1 cellular context compared by ENCODE assay signal in the genomic region with DNA sequence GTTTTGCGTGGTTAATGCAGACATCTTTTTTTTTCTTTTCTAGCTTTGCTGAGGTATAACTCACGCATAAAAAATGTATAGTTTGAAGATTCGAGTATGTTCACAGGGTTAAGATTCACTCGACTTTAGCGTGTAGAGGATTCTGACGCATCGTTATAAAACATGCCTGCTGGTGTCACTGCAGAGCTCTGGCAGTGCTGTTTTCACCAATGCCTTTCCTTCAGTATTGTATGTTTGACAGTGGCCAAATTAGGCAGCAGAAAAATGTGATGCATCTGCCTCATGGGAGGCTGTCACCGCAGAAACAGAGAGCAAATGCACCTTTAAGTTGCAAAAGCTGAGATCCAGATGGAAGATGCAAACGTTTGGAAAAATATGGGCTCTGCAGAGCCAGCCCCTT.
TF ChIP-seq lines count a peak whose summit lies in the region.

No MANE protein-coding gene starts in this region.

TF ChIP-seq in H1, 55 proteins besides CTCF, POLR2A, EP300 and RAD21 (continued from another document):
- TF ChIP-seq EGR1 (IDR thresholded peaks at IDR 0.05; ENCODE audit: borderline replicate concordance, low read depth, low read length) (no peak), CTBP2 (IDR thresholded peaks at IDR 0.05; ENCODE audit: borderline replicate concordance, insufficient read depth, insufficient read length, low read length) (no peak), CBX8 (IDR thresholded peaks at IDR 0.05; ENCODE audit: borderline replicate concordance, low read depth, low read length) (no peak), TEAD4 (IDR thresholded peaks at IDR 0.05; ENCODE audit: low read depth, low read length) (no peak), BACH1 (IDR thresholded peaks at IDR 0.05; ENCODE audit: low read length) (no peak), SIX5 (IDR thresholded peaks at IDR 0.05; ENCODE audit: low read depth, low read length) (no peak)
- TF ChIP-seq, protein P1, sequence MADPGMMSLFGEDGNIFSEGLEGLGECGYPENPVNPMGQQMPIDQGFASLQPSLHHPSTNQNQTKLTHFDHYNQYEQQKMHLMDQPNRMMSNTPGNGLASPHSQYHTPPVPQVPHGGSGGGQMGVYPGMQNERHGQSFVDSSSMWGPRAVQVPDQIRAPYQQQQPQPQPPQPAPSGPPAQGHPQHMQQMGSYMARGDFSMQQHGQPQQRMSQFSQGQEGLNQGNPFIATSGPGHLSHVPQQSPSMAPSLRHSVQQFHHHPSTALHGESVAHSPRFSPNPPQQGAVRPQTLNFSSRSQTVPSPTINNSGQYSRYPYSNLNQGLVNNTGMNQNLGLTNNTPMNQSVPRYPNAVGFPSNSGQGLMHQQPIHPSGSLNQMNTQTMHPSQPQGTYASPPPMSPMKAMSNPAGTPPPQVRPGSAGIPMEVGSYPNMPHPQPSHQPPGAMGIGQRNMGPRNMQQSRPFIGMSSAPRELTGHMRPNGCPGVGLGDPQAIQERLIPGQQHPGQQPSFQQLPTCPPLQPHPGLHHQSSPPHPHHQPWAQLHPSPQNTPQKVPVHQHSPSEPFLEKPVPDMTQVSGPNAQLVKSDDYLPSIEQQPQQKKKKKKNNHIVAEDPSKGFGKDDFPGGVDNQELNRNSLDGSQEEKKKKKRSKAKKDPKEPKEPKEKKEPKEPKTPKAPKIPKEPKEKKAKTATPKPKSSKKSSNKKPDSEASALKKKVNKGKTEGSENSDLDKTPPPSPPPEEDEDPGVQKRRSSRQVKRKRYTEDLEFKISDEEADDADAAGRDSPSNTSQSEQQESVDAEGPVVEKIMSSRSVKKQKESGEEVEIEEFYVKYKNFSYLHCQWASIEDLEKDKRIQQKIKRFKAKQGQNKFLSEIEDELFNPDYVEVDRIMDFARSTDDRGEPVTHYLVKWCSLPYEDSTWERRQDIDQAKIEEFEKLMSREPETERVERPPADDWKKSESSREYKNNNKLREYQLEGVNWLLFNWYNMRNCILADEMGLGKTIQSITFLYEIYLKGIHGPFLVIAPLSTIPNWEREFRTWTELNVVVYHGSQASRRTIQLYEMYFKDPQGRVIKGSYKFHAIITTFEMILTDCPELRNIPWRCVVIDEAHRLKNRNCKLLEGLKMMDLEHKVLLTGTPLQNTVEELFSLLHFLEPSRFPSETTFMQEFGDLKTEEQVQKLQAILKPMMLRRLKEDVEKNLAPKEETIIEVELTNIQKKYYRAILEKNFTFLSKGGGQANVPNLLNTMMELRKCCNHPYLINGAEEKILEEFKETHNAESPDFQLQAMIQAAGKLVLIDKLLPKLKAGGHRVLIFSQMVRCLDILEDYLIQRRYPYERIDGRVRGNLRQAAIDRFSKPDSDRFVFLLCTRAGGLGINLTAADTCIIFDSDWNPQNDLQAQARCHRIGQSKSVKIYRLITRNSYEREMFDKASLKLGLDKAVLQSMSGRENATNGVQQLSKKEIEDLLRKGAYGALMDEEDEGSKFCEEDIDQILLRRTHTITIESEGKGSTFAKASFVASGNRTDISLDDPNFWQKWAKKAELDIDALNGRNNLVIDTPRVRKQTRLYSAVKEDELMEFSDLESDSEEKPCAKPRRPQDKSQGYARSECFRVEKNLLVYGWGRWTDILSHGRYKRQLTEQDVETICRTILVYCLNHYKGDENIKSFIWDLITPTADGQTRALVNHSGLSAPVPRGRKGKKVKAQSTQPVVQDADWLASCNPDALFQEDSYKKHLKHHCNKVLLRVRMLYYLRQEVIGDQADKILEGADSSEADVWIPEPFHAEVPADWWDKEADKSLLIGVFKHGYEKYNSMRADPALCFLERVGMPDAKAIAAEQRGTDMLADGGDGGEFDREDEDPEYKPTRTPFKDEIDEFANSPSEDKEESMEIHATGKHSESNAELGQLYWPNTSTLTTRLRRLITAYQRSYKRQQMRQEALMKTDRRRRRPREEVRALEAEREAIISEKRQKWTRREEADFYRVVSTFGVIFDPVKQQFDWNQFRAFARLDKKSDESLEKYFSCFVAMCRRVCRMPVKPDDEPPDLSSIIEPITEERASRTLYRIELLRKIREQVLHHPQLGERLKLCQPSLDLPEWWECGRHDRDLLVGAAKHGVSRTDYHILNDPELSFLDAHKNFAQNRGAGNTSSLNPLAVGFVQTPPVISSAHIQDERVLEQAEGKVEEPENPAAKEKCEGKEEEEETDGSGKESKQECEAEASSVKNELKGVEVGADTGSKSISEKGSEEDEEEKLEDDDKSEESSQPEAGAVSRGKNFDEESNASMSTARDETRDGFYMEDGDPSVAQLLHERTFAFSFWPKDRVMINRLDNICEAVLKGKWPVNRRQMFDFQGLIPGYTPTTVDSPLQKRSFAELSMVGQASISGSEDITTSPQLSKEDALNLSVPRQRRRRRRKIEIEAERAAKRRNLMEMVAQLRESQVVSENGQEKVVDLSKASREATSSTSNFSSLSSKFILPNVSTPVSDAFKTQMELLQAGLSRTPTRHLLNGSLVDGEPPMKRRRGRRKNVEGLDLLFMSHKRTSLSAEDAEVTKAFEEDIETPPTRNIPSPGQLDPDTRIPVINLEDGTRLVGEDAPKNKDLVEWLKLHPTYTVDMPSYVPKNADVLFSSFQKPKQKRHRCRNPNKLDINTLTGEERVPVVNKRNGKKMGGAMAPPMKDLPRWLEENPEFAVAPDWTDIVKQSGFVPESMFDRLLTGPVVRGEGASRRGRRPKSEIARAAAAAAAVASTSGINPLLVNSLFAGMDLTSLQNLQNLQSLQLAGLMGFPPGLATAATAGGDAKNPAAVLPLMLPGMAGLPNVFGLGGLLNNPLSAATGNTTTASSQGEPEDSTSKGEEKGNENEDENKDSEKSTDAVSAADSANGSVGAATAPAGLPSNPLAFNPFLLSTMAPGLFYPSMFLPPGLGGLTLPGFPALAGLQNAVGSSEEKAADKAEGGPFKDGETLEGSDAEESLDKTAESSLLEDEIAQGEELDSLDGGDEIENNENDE (IDR thresholded peaks at IDR 0.05; ENCODE audit: insufficient replicate concordance, low read length) = no peak
